8 cellular contexts compared by ENCODE assay signal in genomic region chr1:23483327-23484252, GRCh38. TPM values are rescaled to one million over a fixed set of nuclear protein-coding genes. Genes with fewer than 3 reads are reported as not detected.
A peak's percentile ranks its signal among the peaks of the same experiment; 100 is the strongest.
DNase-seq lines count a peak whose midpoint lies in the region; ATAC-seq and TF ChIP-seq lines count a peak whose summit lies in the region.

ASAP3 (minus strand) TSS chr1:23484179; CDS start chr1:23484133, 46 bp downstream.

- DNase-seq in activated CD8-positive, alpha-beta memory T cell treated with anti-CD3 and anti-CD28 coated beads, Interleukin-2, amount 10 ng/mL, durations not matched to agents 7 days and 5 days = peak; percentile 44
- no peak for DNase-seq in activated CD8-positive, alpha-beta memory T cell treated with anti-CD3 and anti-CD28 coated beads for 24 hours
- no peak for DNase-seq in Panc1 (ENCODE audit: low read depth, low spot score)
- peak in 18 of 61 donors; percentile 7 to 80 (median 16) for DNase-seq in caudate nucleus (lab: John Stamatoyannopoulos, UW)
- DNase-seq in kidney epithelial cell (ENCODE audit: low read depth) = no peak
- peak; percentile 9 for DNase-seq in stimulated activated naive B cell treated with anti-CD40 and anti-IgM and Interleukin-4, amounts not matched to agents 10 μg/mL and 1 μg/mL and 100 μg/mL, for 72 hours
- no peak for DNase-seq in NCI-H1436 treated with DMSO at 0.1 percent for 48 hours (lab: John Stamatoyannopoulos, UW)

- no peaks in the 10 kb centered on the region for H3K9me3 ChIP-seq in Panc1 (ENCODE audit: control insufficient read depth, insufficient read depth, low read depth, low read length)

- TF ChIP-seq CTCF in Panc1 (IDR thresholded peaks at IDR 0.05) = peak; percentile 71; the same call in 1 of the 2 replicates
- TF ChIP-seq CTCF in kidney epithelial cell (IDR thresholded peaks at IDR 0.05; ENCODE audit: insufficient read depth, low read length, poor library complexity, severe bottlenecking) = peak; percentile 4

- H3K27me3 Mint-ChIP-seq in activated CD8-positive, alpha-beta memory T cell treated with anti-CD3 and anti-CD28 coated beads, Interleukin-2, amount 10 ng/mL, durations not matched to agents 7 days and 5 days = peaks cover 65% of the 10 kb centered on the region
- H3K27me3 Mint-ChIP-seq in stimulated activated naive B cell treated with anti-CD40 and anti-IgM and Interleukin-4, amounts not matched to agents 10 μg/mL and 1 μg/mL and 100 μg/mL, for 72 hours = peaks cover 18 to 28% of the 10 kb centered on the region in 2 donors

- H3K4me1 Mint-ChIP-seq in activated CD8-positive, alpha-beta memory T cell treated with anti-CD3 and anti-CD28 coated beads, Interleukin-2, amount 10 ng/mL, durations not matched to agents 7 days and 5 days = peaks cover 15% of the 10 kb centered on the region
- H3K4me1 Mint-ChIP-seq in stimulated activated naive B cell treated with anti-CD40 and anti-IgM and Interleukin-4, amounts not matched to agents 10 μg/mL and 1 μg/mL and 100 μg/mL, for 72 hours = peaks cover 7 to 16% of the 10 kb centered on the region in 2 donors

- H3K36me3 Mint-ChIP-seq in activated CD8-positive, alpha-beta memory T cell treated with anti-CD3 and anti-CD28 coated beads, Interleukin-2, amount 10 ng/mL, durations not matched to agents 7 days and 5 days = no peaks in the 10 kb centered on the region
- H3K36me3 Mint-ChIP-seq in stimulated activated naive B cell treated with anti-CD40 and anti-IgM and Interleukin-4, amounts not matched to agents 10 μg/mL and 1 μg/mL and 100 μg/mL, for 72 hours = no peaks in the 10 kb centered on the region

- peak within 1 kb of the TSS; percentile 46 for H3K27ac Mint-ChIP-seq in activated CD8-positive, alpha-beta memory T cell treated with anti-CD3 and anti-CD28 coated beads, Interleukin-2, amount 10 ng/mL, durations not matched to agents 7 days and 5 days
- peak within 1 kb of the TSS; percentile 85 for H3K27ac Mint-ChIP-seq in stimulated activated naive B cell treated with anti-CD40 and anti-IgM and Interleukin-4, amounts not matched to agents 10 μg/mL and 1 μg/mL and 100 μg/mL, for 72 hours

- ATAC-seq in activated CD8-positive, alpha-beta memory T cell treated with anti-CD3 and anti-CD28 coated beads, Interleukin-2, amount 10 ng/mL, durations not matched to agents 7 days and 5 days = peak; percentile 68
- ATAC-seq in Panc1 (peak; percentile 15; the same call in 1 of the 2 replicates), HG02763 (IDR thresholded peaks at IDR 0.05; ENCODE audit: unreplicated experiment) (no peak)
- ATAC-seq in stimulated activated naive B cell treated with anti-CD40 and anti-IgM and Interleukin-4, amounts not matched to agents 10 μg/mL and 1 μg/mL and 100 μg/mL, for 72 hours (replicated peaks) = peak; percentile 55 to 68

- peaks cover 20% of the 10 kb centered on the region for H3K4me1 ChIP-seq in Panc1 (ENCODE audit: control insufficient read depth, insufficient read depth, low read length)

- peak within 1 kb of the TSS; percentile 76 for H3K4me3 Mint-ChIP-seq in activated CD8-positive, alpha-beta memory T cell treated with anti-CD3 and anti-CD28 coated beads, Interleukin-2, amount 10 ng/mL, durations not matched to agents 7 days and 5 days
- H3K4me3 Mint-ChIP-seq in stimulated activated naive B cell treated with anti-CD40 and anti-IgM and Interleukin-4, amounts not matched to agents 10 μg/mL and 1 μg/mL and 100 μg/mL, for 72 hours = peak within 1 kb of the TSS; percentile 85 to 90

- H3K36me3 ChIP-seq in Panc1 (ENCODE audit: control insufficient read depth, insufficient read depth, low read length) (no peaks in the 10 kb centered on the region), kidney epithelial cell (ENCODE audit: control insufficient read depth, insufficient read depth, low read length) (no peaks in the 10 kb centered on the region)

- H3K27me3 ChIP-seq in Panc1 (ENCODE audit: control insufficient read depth, insufficient read depth, low read length) = no peaks in the 10 kb centered on the region
- peaks cover 15% of the 10 kb centered on the region for H3K27me3 ChIP-seq in kidney epithelial cell (ENCODE audit: control insufficient read depth, insufficient read depth, low read length)

- in situ Hi-C loops in Panc1 (cut with HindIII; ENCODE audit: low pct_unique_long_range_greater_than_20kb, low sequenced_read_pairs) = no loop called here

- H3K27ac ChIP-seq in Panc1 (ENCODE audit: low read length) = peak within 1 kb of the TSS; percentile 82
- peak within 1 kb of the TSS; percentile 58 for H3K27ac ChIP-seq in caudate nucleus (ENCODE audit: low read depth, low read length)

- CTCF ChIA-PET in activated CD8-positive, alpha-beta memory T cell treated with anti-CD3 and anti-CD28 coated beads, Interleukin-2, amount 10 ng/mL, durations not matched to agents 7 days and 5 days (lab: Charles Lee) = interaction anchor here (1.8 to 4.9 kb wide), 6 partner anchors 13 to 207 kb away, joined by 4 to 55 read pairs (median 8); no protein-coding TSS in a partner anchor
- CTCF ChIA-PET in Panc1 (lab: Charles Lee) = interaction anchor here (0.6 to 1.6 kb wide), 2 partner anchors 14 to 148 kb away, joined by 5 to 8 read pairs; no protein-coding TSS in a partner anchor

- POLR2A ChIA-PET in Panc1 (lab: Charles Lee) = no interaction called here

- no peaks in the 10 kb centered on the region for H3K9me3 Mint-ChIP-seq in activated CD8-positive, alpha-beta memory T cell treated with anti-CD3 and anti-CD28 coated beads, Interleukin-2, amount 10 ng/mL, durations not matched to agents 7 days and 5 days (ENCODE audit: low read depth)
- no peaks in the 10 kb centered on the region for H3K9me3 Mint-ChIP-seq in stimulated activated naive B cell treated with anti-CD40 and anti-IgM and Interleukin-4, amounts not matched to agents 10 μg/mL and 1 μg/mL and 100 μg/mL, for 72 hours

- BruUV-seq in Panc1 (replicated peaks; lab: Mats Ljungman, UMichigan) = no TSS peak

- intact Hi-C loops in Panc1 (cut with micrococcal nuclease; ENCODE audit: unreplicated experiment) = no loop called here

- H3K4me3 ChIP-seq in Panc1 (ENCODE audit: low read depth in 2 of 2, low read length in 2 of 2) = peak within 1 kb of the TSS; percentile 63 to 70
- H3K4me3 ChIP-seq in kidney epithelial cell (ENCODE audit: low read depth, low read length) = peak within 1 kb of the TSS; percentile 65

RNA-seq across cellular contexts. Expression of gene ASAP3, which starts in this region (rescaled TPM):
- total RNA-seq in activated CD8-positive, alpha-beta memory T cell treated with anti-CD3 and anti-CD28 coated beads, Interleukin-2, amount 10 ng/mL, durations not matched to agents 7 days and 5 days = under 1 TPM in 1 of 2 experiments, not detected in 1; 0.35 TPM
- total RNA-seq in Panc1 (2021; ENCODE audit: unreplicated experiment) (17.9 TPM), kidney epithelial cell (17.7 and 27.1 TPM in 2 replicates)
- 14.0 TPM for polyA plus RNA-seq in Panc1 (2012; ENCODE audit: insufficient read length)

Comparison
In these comparisons a context has a peak if more than half of its experiments do, and no peak if none do; other contexts are left out.
1. RNA of gene ASAP3 (total RNA-seq): 17.9 TPM in Panc1 (single experiment) and 17.7 to 27.1 TPM in kidney epithelial cell; 0.35 TPM in activated CD8-positive, alpha-beta memory T cell treated with anti-CD3 and anti-CD28 coated beads, Interleukin-2, amount 10 ng/mL, durations not matched to agents 7 days and 5 days; every median in the first group is over 10 times any median in the second.
2. Peak in DNase-seq and ATAC-seq in activated CD8-positive, alpha-beta memory T cell treated with anti-CD3 and anti-CD28 coated beads, Interleukin-2, amount 10 ng/mL, durations not matched to agents 7 days and 5 days; RNA of the gene not detected or under 1 TPM.